29 cellular contexts compared by ENCODE assay signal in genomic region chr17:40659909-40660308, GRCh38. TPM values are rescaled to one million over a fixed set of nuclear protein-coding genes. Genes with fewer than 3 reads are reported as not detected.
"Had no signal": no experiment of that assay in that cellular context is flagged by ENCODE, and none has a peak within 500 bp of the region (broad histone marks: within the 10 kb centered on the region; RNA-seq: fewer than 3 reads in every experiment).

No MANE protein-coding gene starts in this region.

- H3K4me3 Mint-ChIP-seq: dendritic cell treated with granulocyte-macrophage colony-stimulating factor and Interleukin-4, amounts not matched to agents 40 ng/mL and 50 ng/mL, for 4 days; endodermal cell; memory B cell; nephron; type B pancreatic cell had no signal

- H3K36me3 ChIP-seq: gastrocnemius medialis, lower lobe of right lung, prostate gland, right atrium auricular region, stomach, tibial artery had no signal

- H3K4me1 ChIP-seq: gastrocnemius medialis, lower lobe of right lung, prostate gland, testis, tibial artery had no signal

- H3K4me2 ChIP-seq: smooth muscle cell had no signal

- DNase-seq: effector CD8-positive, alpha-beta T cell; endodermal cell; foreskin fibroblast; gastrocnemius medialis; head of caudate nucleus; left ventricle myocardium superior; lower lobe of right lung; nucleus accumbens; stimulated activated CD4-positive, alpha-beta T cell treated with anti-CD3 and anti-CD28 coated beads, Interleukin-12 subunit alpha, Interleukin-12 subunit beta, amount 100 ng/mL, for 4 hours; stimulated activated CD4-positive, alpha-beta T cell treated with anti-CD3 and anti-CD28 coated beads, Interleukin-1b, Interleukin-23, amount 100 ng/mL, for 48 hours; stimulated activated CD4-positive, alpha-beta T cell treated with anti-CD3 and anti-CD28 coated beads, Interleukin-4, amount 100 ng/mL, for 1 hour; stimulated activated CD8-positive, alpha-beta memory T cell treated with anti-CD3 and anti-CD28 coated beads, Interleukin-4, amount 100 ng/mL, for 48 hours; stomach; testis; tibial artery had no signal

- H3K4me3 ChIP-seq: gastrocnemius medialis, lower lobe of right lung, prostate gland, right atrium auricular region, smooth muscle cell, stomach, testis, tibial artery had no signal

- H3K27ac ChIP-seq: epithelial cell of prostate, gastrocnemius medialis, lower lobe of right lung, prostate gland, right atrium auricular region, stomach, testis, tibial artery had no signal

- H3K27ac Mint-ChIP-seq: dendritic cell treated with granulocyte-macrophage colony-stimulating factor and Interleukin-4, amounts not matched to agents 40 ng/mL and 50 ng/mL, for 4 days; endodermal cell; memory B cell; nephron; type B pancreatic cell had no signal

- H3K27me3 ChIP-seq: right atrium auricular region, testis had no signal

- H3K9me3 ChIP-seq: gastrocnemius medialis, lower lobe of right lung, prostate gland, right atrium auricular region, stomach, testis, tibial artery had no signal

- H3K36me3 Mint-ChIP-seq: memory B cell, type B pancreatic cell had no signal

- H3K9me3 Mint-ChIP-seq: dendritic cell treated with granulocyte-macrophage colony-stimulating factor and Interleukin-4, amounts not matched to agents 40 ng/mL and 50 ng/mL, for 4 days; endodermal cell; memory B cell; nephron; type B pancreatic cell had no signal

- ATAC-seq: esophagus mucosa, gastrocnemius medialis, left ventricle myocardium superior, lower lobe of right lung, sciatic nerve had no signal

RNA-seq across cellular contexts. Expression of gene KRT222, which starts 5.1 kb away (rescaled TPM):
- total RNA-seq: gastrocnemius medialis, glomerular endothelial cell, left ventricle myocardium superior, mononuclear cell, osteocyte, smooth muscle cell had no signal
- polyA plus RNA-seq: smooth muscle cell had no signal

RNA-seq across cellular contexts. Expression of gene KRT24, which starts 43.6 kb away (rescaled TPM):
- total RNA-seq: endodermal cell, gastrocnemius medialis, glomerular endothelial cell, left ventricle myocardium superior, lower lobe of right lung, mononuclear cell, osteocyte, prostate gland, right atrium auricular region, smooth muscle cell, subcutaneous adipose tissue had no signal
- polyA plus RNA-seq: smooth muscle cell had no signal
